Comparison of ENCODE assay signal across 26 cellular contexts in genomic region chr19:11098861-11099260, GRCh38. TPM values are rescaled to one million over a fixed set of nuclear protein-coding genes. Genes with fewer than 3 reads are reported as not detected.
DNase-seq lines count a peak whose midpoint lies in the region; ATAC-seq and TF ChIP-seq lines count a peak whose summit lies in the region.
"Had no signal": no experiment of that assay in that cellular context is flagged by ENCODE, and none has a peak within 500 bp of the region (broad histone marks: within the 10 kb centered on the region; RNA-seq: fewer than 3 reads in every experiment).

No MANE protein-coding gene starts in this region.

- in situ Hi-C loops in Panc1 (cut with HindIII; ENCODE audit: low pct_unique_long_range_greater_than_20kb, low sequenced_read_pairs) = no loop called here

- BruUV-seq in A673 (replicated peaks; lab: Mats Ljungman, UMichigan) (no TSS peak), Panc1 (replicated peaks; lab: Mats Ljungman, UMichigan) (TSS peak; percentile 6)

- no peaks in the 10 kb centered on the region for H3K9me3 ChIP-seq in A673 (ENCODE audit: low read depth, low read length, poor library complexity, severe bottlenecking)
- H3K9me3 ChIP-seq in Panc1 (ENCODE audit: control insufficient read depth, insufficient read depth, low read depth, low read length) = no peaks in the 10 kb centered on the region
- no peaks in the 10 kb centered on the region for H3K9me3 ChIP-seq in vagina
- H3K9me3 ChIP-seq: testis, uterus had no signal

- peak overlapping the region; percentile 24 for H3K27ac Mint-ChIP-seq in T-helper 1 cell treated with Interleukin-12 subunit alpha and Interleukin-12 subunit beta and Interleukin-4 antibody, amounts not matched to agents 30 μg/mL and 1 μg/mL, for 36 hours
- peak overlapping the region; percentile 62 for H3K27ac Mint-ChIP-seq in endothelial cell (ENCODE audit: unreplicated experiment)
- H3K27ac Mint-ChIP-seq: activated CD8-positive, alpha-beta T cell treated with anti-CD3 and anti-CD28 coated beads for 36 hours; activated naive CD4-positive, alpha-beta T cell treated with anti-CD3 and anti-CD28 coated beads, Interleukin-2, amount 50 U/mL, for 24 hours; CD8-positive, alpha-beta T cell; dendritic cell treated with granulocyte-macrophage colony-stimulating factor and Interleukin-4, amounts not matched to agents 40 ng/mL and 50 ng/mL, for 4 days; endodermal cell had no signal

- H3K36me3 Mint-ChIP-seq in T-helper 1 cell treated with Interleukin-12 subunit alpha and Interleukin-12 subunit beta and Interleukin-4 antibody, amounts not matched to agents 30 μg/mL and 1 μg/mL, for 36 hours (ENCODE audit: low read depth) = peaks cover 54% of the 10 kb centered on the region
- H3K36me3 Mint-ChIP-seq in endothelial cell (ENCODE audit: low read depth, unreplicated experiment) = peaks cover 48% of the 10 kb centered on the region

- CTCF ChIA-PET in A673 (lab: Charles Lee) = no interaction called here
- CTCF ChIA-PET in Panc1 (lab: Charles Lee) = no interaction called here

- POLR2A ChIA-PET in A673 (lab: Charles Lee; ENCODE audit: low non-redundant PET) = no interaction called here
- POLR2A ChIA-PET in Panc1 (lab: Charles Lee) = no interaction called here

- TF ChIP-seq POLR2A in vagina (IDR thresholded peaks at IDR 0.05) = no peak

- no peak overlapping the region for H3K4me3 Mint-ChIP-seq in T-helper 1 cell treated with Interleukin-12 subunit alpha and Interleukin-12 subunit beta and Interleukin-4 antibody, amounts not matched to agents 30 μg/mL and 1 μg/mL, for 36 hours
- H3K4me3 Mint-ChIP-seq in endothelial cell (ENCODE audit: unreplicated experiment) = peak overlapping the region; percentile 10
- H3K4me3 Mint-ChIP-seq: activated CD8-positive, alpha-beta T cell treated with anti-CD3 and anti-CD28 coated beads for 36 hours; activated naive CD4-positive, alpha-beta T cell treated with anti-CD3 and anti-CD28 coated beads, Interleukin-2, amount 50 U/mL, for 24 hours; activated T-cell treated with anti-CD3 and anti-CD28 coated beads, Interleukin-2, amount 50 U/mL, for 4 hours; CD8-positive, alpha-beta T cell; dendritic cell treated with granulocyte-macrophage colony-stimulating factor and Interleukin-4, amounts not matched to agents 40 ng/mL and 50 ng/mL, for 4 days; endodermal cell had no signal

- ATAC-seq in Panc1 (no peak), HG02973 (IDR thresholded peaks at IDR 0.05; ENCODE audit: unreplicated experiment) (no peak)
- ATAC-seq: activated CD8-positive, alpha-beta T cell treated with anti-CD3 and anti-CD28 coated beads for 36 hours; activated T-cell treated with anti-CD3 and anti-CD28 coated beads, Interleukin-2, amount 50 U/mL, for 4 hours; CD8-positive, alpha-beta T cell had no signal

- H3K36me3 ChIP-seq in A673 (ENCODE audit: insufficient read depth, low read length, poor library complexity, severe bottlenecking) (peaks cover 97% of the 10 kb centered on the region), Panc1 (ENCODE audit: control insufficient read depth, insufficient read depth, low read length) (peaks cover 6% of the 10 kb centered on the region; the same call in 1 of the 2 replicates), vagina (peaks cover 0 to 31% of the 10 kb centered on the region in 2 donors)
- H3K36me3 ChIP-seq: uterus had no signal

- H3K4me3 ChIP-seq in A673 (ENCODE audit: low read depth, low read length, poor library complexity, severe bottlenecking) (no peak overlapping the region), Panc1 (ENCODE audit: low read depth in 2 of 2, low read length in 2 of 2) (no peak overlapping the region), vagina (no peak overlapping the region)
- H3K4me3 ChIP-seq: testis, uterus had no signal

- intact Hi-C loops in A673 (cut with micrococcal nuclease; ENCODE audit: unreplicated experiment) = loop anchor here (10.0 kb wide), 1 partner anchor 154 kb away; no protein-coding TSS in a partner anchor
- intact Hi-C loops in Panc1 (cut with micrococcal nuclease; ENCODE audit: unreplicated experiment) = no loop called here
- intact Hi-C loops in posterior vena cava (cut with DNase I) = no loop called here
- intact Hi-C loops in vagina (cut with DNase I) = no loop called here

- no peak for TF ChIP-seq CTCF in A673 (conservative IDR thresholded peaks at IDR 0.05; ENCODE audit: low read depth, low read length)
- TF ChIP-seq CTCF in Panc1 (IDR thresholded peaks at IDR 0.05) = no peak
- TF ChIP-seq CTCF in endothelial cell (IDR thresholded peaks at IDR 0.05; ENCODE audit: unreplicated experiment) = no peak
- no peak for TF ChIP-seq CTCF in vagina (IDR thresholded peaks at IDR 0.05)

- peak overlapping the region; percentile 63 for H3K27ac ChIP-seq in A673 (ENCODE audit: low read depth, low read length, poor library complexity, severe bottlenecking)
- H3K27ac ChIP-seq in Panc1 (ENCODE audit: low read length) = no peak overlapping the region
- H3K27ac ChIP-seq in vagina = no peak overlapping the region
- H3K27ac ChIP-seq: 22Rv1, testis, uterus had no signal

- DNase-seq in T-helper 1 cell (no peak), A673 (ENCODE audit: low spot score) (no peak), Panc1 (ENCODE audit: low read depth, low spot score) (no peak), endothelial cell (ENCODE audit: low spot score) (no peak), posterior vena cava (ENCODE audit: low spot score) (no peak), vagina (ENCODE audit: extremely low spot score in 2 of 2) (no peak)
- DNase-seq: activated CD8-positive, alpha-beta T cell treated with anti-CD3 and anti-CD28 coated beads for 36 hours; activated T-cell treated with anti-CD3 and anti-CD28 coated beads, Interleukin-2, amount 50 U/mL, for 4 hours; aorta; caudate nucleus; CD8-positive, alpha-beta T cell; endodermal cell; Kasumi-1; NCI-H187; NCI-H524 treated with DMSO at 0.1 percent for 48 hours; NK-92 treated with Interleukin-12 subunit alpha and Interleukin-12 subunit beta, amount 100 ng/mL, for 24 hours; SIG-M5; stimulated activated naive CD4-positive, alpha-beta T cell; SW 1271; testis; uterus had no signal

- peaks cover 40% of the 10 kb centered on the region for H3K4me1 Mint-ChIP-seq in T-helper 1 cell treated with Interleukin-12 subunit alpha and Interleukin-12 subunit beta and Interleukin-4 antibody, amounts not matched to agents 30 μg/mL and 1 μg/mL, for 36 hours (ENCODE audit: low read depth)
- H3K4me1 Mint-ChIP-seq in endothelial cell (ENCODE audit: unreplicated experiment) = peaks cover 28% of the 10 kb centered on the region
- H3K4me1 Mint-ChIP-seq: endodermal cell had no signal

- peaks cover 4% of the 10 kb centered on the region for H3K9me3 Mint-ChIP-seq in T-helper 1 cell treated with Interleukin-12 subunit alpha and Interleukin-12 subunit beta and Interleukin-4 antibody, amounts not matched to agents 30 μg/mL and 1 μg/mL, for 36 hours
- no peaks in the 10 kb centered on the region for H3K9me3 Mint-ChIP-seq in endothelial cell (ENCODE audit: unreplicated experiment)
- H3K9me3 Mint-ChIP-seq: dendritic cell treated with granulocyte-macrophage colony-stimulating factor and Interleukin-4, amounts not matched to agents 40 ng/mL and 50 ng/mL, for 4 days; endodermal cell had no signal

- H3K27me3 ChIP-seq in A673 (replicated peaks; ENCODE audit: insufficient read depth, low read depth, low read length, poor library complexity) (no peaks in the 10 kb centered on the region), Panc1 (ENCODE audit: control insufficient read depth, insufficient read depth, low read length) (no peaks in the 10 kb centered on the region), vagina (no peaks in the 10 kb centered on the region)
- H3K27me3 ChIP-seq: testis, uterus had no signal

- H3K27me3 Mint-ChIP-seq in T-helper 1 cell treated with Interleukin-12 subunit alpha and Interleukin-12 subunit beta and Interleukin-4 antibody, amounts not matched to agents 30 μg/mL and 1 μg/mL, for 36 hours (ENCODE audit: low read depth) = no peaks in the 10 kb centered on the region
- peaks cover 4% of the 10 kb centered on the region for H3K27me3 Mint-ChIP-seq in endothelial cell (ENCODE audit: unreplicated experiment)
- H3K27me3 Mint-ChIP-seq: activated CD8-positive, alpha-beta T cell treated with anti-CD3 and anti-CD28 coated beads for 36 hours; activated naive CD4-positive, alpha-beta T cell treated with anti-CD3 and anti-CD28 coated beads, Interleukin-2, amount 50 U/mL, for 24 hours had no signal

- peaks cover 46% of the 10 kb centered on the region for H3K4me1 ChIP-seq in A673 (ENCODE audit: insufficient read depth, low read length, poor library complexity, severe bottlenecking)
- peaks cover 20% of the 10 kb centered on the region for H3K4me1 ChIP-seq in Panc1 (ENCODE audit: control insufficient read depth, insufficient read depth, low read length)
- H3K4me1 ChIP-seq in vagina = peaks cover 31% of the 10 kb centered on the region
- H3K4me1 ChIP-seq: uterus had no signal

RNA-seq across cellular contexts. Expression of gene LDLR, which starts 9.6 kb away (rescaled TPM):
- total RNA-seq in A673 (2021) (162 and 175 TPM in 2 replicates), Panc1 (2021; ENCODE audit: unreplicated experiment) (203 TPM), endothelial cell (ENCODE audit: unreplicated experiment) (158 TPM), posterior vena cava (10 to 100 TPM; 51.0 to 66.4 TPM), vagina (135 TPM)
- 110 TPM for polyA plus RNA-seq in Panc1 (2012; ENCODE audit: insufficient read length)

RNA-seq across cellular contexts. Expression of gene SPC24, which starts 56.7 kb away (rescaled TPM):
- total RNA-seq in A673 (2021) (97.6 and 107 TPM in 2 replicates), Panc1 (2021; ENCODE audit: unreplicated experiment) (50.6 TPM), endothelial cell (ENCODE audit: unreplicated experiment) (17.0 TPM), posterior vena cava (1 to 10 TPM in 1 of 2 donors, under 1 TPM in 1; 0.81 to 2.2 TPM), vagina (2.7 TPM)
- polyA plus RNA-seq in Panc1 (2012; ENCODE audit: insufficient read length) = 26.9 TPM
